ENCODE assay signal across 8 cellular contexts in the genomic region with DNA sequence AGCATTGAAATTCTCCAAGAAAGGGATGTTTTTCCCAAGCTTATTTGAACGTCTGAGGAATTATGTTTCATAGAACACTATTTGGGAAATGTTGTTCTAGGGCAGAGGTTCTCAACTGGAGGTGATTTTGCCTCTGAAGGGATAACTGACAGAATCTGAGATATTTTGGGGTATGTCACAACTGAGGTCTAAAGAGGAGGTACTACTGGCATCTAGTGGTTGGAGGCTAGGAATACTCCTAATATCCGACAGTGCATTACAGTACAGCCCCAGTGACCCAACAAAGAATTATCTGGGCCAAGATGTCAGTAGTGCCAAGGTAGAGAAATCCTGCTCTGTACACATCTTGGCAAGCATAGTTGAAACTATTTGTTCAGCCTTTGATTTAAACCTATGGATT. TPM values are rescaled to one million over a fixed set of nuclear protein-coding genes. Genes with fewer than 3 reads are reported as not detected.
DNase-seq lines count a peak whose midpoint lies in the region; ATAC-seq and TF ChIP-seq lines count a peak whose summit lies in the region.

No MANE protein-coding gene starts in this region.

- TF ChIP-seq POLR2A in right lobe of liver (IDR thresholded peaks at IDR 0.05) (no peak), gastroesophageal sphincter (IDR thresholded peaks at IDR 0.05) (no peak)

- H3K9me3 ChIP-seq in right lobe of liver (no peaks in the 10 kb centered on the region), gastroesophageal sphincter (no peaks in the 10 kb centered on the region)

- TF ChIP-seq CTCF in RWPE1 (conservative IDR thresholded peaks at IDR 0.05; ENCODE audit: low read depth) (0 out of 2 replicates have a peak, but pooled peaks have one; percentile 21), right lobe of liver (IDR thresholded peaks at IDR 0.05) (peak in 3 of 4 donors; percentile 4 to 28 (median 10)), gastroesophageal sphincter (IDR thresholded peaks at IDR 0.05) (peak in 1 of 4 experiments; percentile 20)

- H3K27me3 ChIP-seq in right lobe of liver, result no peaks in the 10 kb centered on the region
- H3K27me3 ChIP-seq in gastroesophageal sphincter, result no peaks in the 10 kb centered on the region

- H3K36me3 ChIP-seq in right lobe of liver, result no peaks in the 10 kb centered on the region
- no peaks in the 10 kb centered on the region for H3K36me3 ChIP-seq in gastroesophageal sphincter

- no peak for TF ChIP-seq EP300 in gastroesophageal sphincter (IDR thresholded peaks at IDR 0.05)

- 78% methylated on average over 2 of the region's 2 CpGs for WGBS in right lobe of liver (ENCODE audit: insufficient coverage, low coverage, low lambda C conversion rate, missing lambda C conversion rate)
- 81 to 85% methylated on average over 2 of the region's 2 CpGs for WGBS in gastroesophageal sphincter (ENCODE audit: low coverage in 1 of 2), 2 donors

- H3K27ac ChIP-seq in RWPE1 (no peak overlapping the region), right lobe of liver (no peak overlapping the region), gastroesophageal sphincter (no peak overlapping the region)

- ATAC-seq in GM18517 (IDR thresholded peaks at IDR 0.05; ENCODE audit: unreplicated experiment), result peak; percentile 50
- ATAC-seq in HG02759 (IDR thresholded peaks at IDR 0.05; ENCODE audit: unreplicated experiment), result peak; percentile 56
- ATAC-seq in right lobe of liver, result peak; percentile 56 to 81 (median 61)
- no peak for ATAC-seq in gastroesophageal sphincter
- ATAC-seq in GM18498 (IDR thresholded peaks at IDR 0.05; ENCODE audit: unreplicated experiment), result no peak
- ATAC-seq in left ventricle myocardium superior, result no peak

- POLR2A ChIA-PET in RWPE1 (lab: Yijun Ruan, JAX; ENCODE audit: low non-redundant PET), result no interaction called here

- intact Hi-C loops in right lobe of liver (cut with DNase I) (no loop called here), left ventricle myocardium superior (cut with micrococcal nuclease) (no loop called here)

- DNase-seq in RWPE1 (ENCODE audit: low spot score), result peak; percentile 12
- no peak for DNase-seq in right lobe of liver
- DNase-seq in activated CD4-positive, alpha-beta T cell treated with anti-CD3 and anti-CD28 coated beads for 1 hour, result no peak
- no peak for DNase-seq in left ventricle myocardium superior

- CTCF ChIA-PET in RWPE1 (lab: Yijun Ruan, JAX), result no interaction called here

- H3K4me1 ChIP-seq in right lobe of liver (peaks cover 0 to 5% (median 0%) of the 10 kb centered on the region in 4 donors), gastroesophageal sphincter (peaks cover 0 to 13% (median 0%) of the 10 kb centered on the region in 3 donors)

- H3K4me3 ChIP-seq in right lobe of liver, result no peak overlapping the region
- no peak overlapping the region for H3K4me3 ChIP-seq in gastroesophageal sphincter

RNA-seq across cellular contexts. Expression of a gene that starts 6.4 kb away (rescaled TPM):
- total RNA-seq in right lobe of liver (10 to 100 TPM in 4 of 6 experiments, 1 to 10 TPM in 2; 1.8 to 14.9 (median 13.0) TPM), gastroesophageal sphincter (10 to 100 TPM in 1 of 4 donors, 1 to 10 TPM in 3; 8.2 to 12.5 (median 8.7) TPM), left ventricle myocardium superior (10.9 TPM)

RNA-seq across cellular contexts. Expression of a gene that starts 58.3 kb away (rescaled TPM):
- total RNA-seq in right lobe of liver, result not detected
- not detected for total RNA-seq in gastroesophageal sphincter
- not detected for total RNA-seq in left ventricle myocardium superior

Comparison
In these comparisons a context has a peak if more than half of its experiments do, and no peak if none do; other contexts are left out.
1. ATAC-seq: peak in GM18517 (single experiment), HG02759 (single experiment) and right lobe of liver (4 of 4); none in gastroesophageal sphincter (single experiment), GM18498 (single experiment) and left ventricle myocardium superior (single experiment).